In the genomic region with DNA sequence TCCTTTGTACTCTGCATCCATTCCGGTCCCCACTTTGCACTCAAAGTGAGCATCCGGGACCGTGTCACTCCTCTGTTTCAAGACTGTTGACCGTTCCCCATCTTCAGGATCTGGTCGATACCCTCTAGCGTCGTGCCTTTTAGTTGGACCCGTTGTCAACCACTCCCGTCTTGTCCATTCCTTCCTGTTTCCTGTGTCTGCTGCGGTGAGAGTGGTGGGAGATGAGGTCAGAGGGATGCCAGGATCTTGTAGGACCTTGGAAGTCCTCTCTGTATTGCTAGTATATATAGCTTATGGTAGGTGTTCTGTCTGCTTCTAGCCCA, we compare ENCODE assay signal across 1 cellular context.
TF ChIP-seq lines count a peak whose summit lies in the region.

No MANE protein-coding gene starts in this region.

TF ChIP-seq in SK-N-SH treated with all-trans-retinoic acid at 6 μM for 48 hours, 23 proteins besides CTCF, POLR2A, EP300 and RAD21 (continued from another document):
- TF ChIP-seq, protein P1, sequence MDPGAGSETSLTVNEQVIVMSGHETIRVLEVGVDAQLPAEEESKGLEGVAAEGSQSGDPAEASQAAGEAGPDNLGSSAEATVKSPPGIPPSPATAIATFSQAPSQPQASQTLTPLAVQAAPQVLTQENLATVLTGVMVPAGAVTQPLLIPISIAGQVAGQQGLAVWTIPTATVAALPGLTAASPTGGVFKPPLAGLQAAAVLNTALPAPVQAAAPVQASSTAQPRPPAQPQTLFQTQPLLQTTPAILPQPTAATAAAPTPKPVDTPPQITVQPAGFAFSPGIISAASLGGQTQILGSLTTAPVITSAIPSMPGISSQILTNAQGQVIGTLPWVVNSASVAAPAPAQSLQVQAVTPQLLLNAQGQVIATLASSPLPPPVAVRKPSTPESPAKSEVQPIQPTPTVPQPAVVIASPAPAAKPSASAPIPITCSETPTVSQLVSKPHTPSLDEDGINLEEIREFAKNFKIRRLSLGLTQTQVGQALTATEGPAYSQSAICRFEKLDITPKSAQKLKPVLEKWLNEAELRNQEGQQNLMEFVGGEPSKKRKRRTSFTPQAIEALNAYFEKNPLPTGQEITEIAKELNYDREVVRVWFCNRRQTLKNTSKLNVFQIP (CRISPR knock-in tag; IDR thresholded peaks at IDR 0.05; ENCODE audit: borderline replicate concordance, low read depth) = no peak
